Comparison of ENCODE assay signal across 8 cellular contexts in genomic region chr12:34022079-34022830, GRCh38. TPM values are rescaled to one million over a fixed set of nuclear protein-coding genes. Genes with fewer than 3 reads are reported as not detected.
A peak's percentile ranks its signal among the peaks of the same experiment; 100 is the strongest.
DNase-seq lines count a peak whose midpoint lies in the region; ATAC-seq and TF ChIP-seq lines count a peak whose summit lies in the region.

ALG10 (plus strand) TSS chr12:34022496; CDS start chr12:34022600, 104 bp downstream.

- H3K79me2 ChIP-seq in GM23338 (replicated peaks; ENCODE audit: insufficient read depth) (peaks cover 13% of the 10 kb centered on the region), fibroblast of lung (ENCODE audit: control insufficient read depth, insufficient read depth, low read length) (peaks cover 3% of the 10 kb centered on the region)

- H3K27ac ChIP-seq in GM23338 (ENCODE audit: low read depth) (peak within 1 kb of the TSS; percentile 88), fibroblast of lung (ENCODE audit: insufficient read depth, low read length) (peak within 1 kb of the TSS; percentile 67)
- peak within 1 kb of the TSS; percentile 94 for H3K27ac ChIP-seq in naive thymus-derived CD4-positive, alpha-beta T cell (ENCODE audit: low read depth, low read length)

- TF ChIP-seq CTCF in GM23338 (conservative IDR thresholded peaks at IDR 0.05; ENCODE audit: low read depth in 2 of 2) (peak; percentile 56 to 69), fibroblast of lung (conservative IDR thresholded peaks at IDR 0.05 in 1 of 2, IDR thresholded peaks at IDR 0.05 in 1 of 2; ENCODE audit: low read depth in 1 of 2, low read length in 2 of 2) (peak; percentile 62 to 66)

- CTCF ChIA-PET in naive thymus-derived CD4-positive, alpha-beta T cell (lab: Charles Lee): interaction anchor here (0.9 to 3.9 kb wide), 2 partner anchors 1266 to 1961 kb away, joined by 5 to 54 read pairs; partner anchors contain the start of gene YARS2

- ATAC-seq in GM23338: peak; percentile 100
- ATAC-seq in naive thymus-derived CD4-positive, alpha-beta T cell: peak; percentile 98
- ATAC-seq in stimulated activated naive B cell treated with anti-CD40 and anti-IgM and Interleukin-4, amounts not matched to agents 10 μg/mL and 1 μg/mL and 100 μg/mL, for 72 hours (replicated peaks): peak; percentile 99

- H3K4me1 ChIP-seq in GM23338 (ENCODE audit: insufficient read depth): peaks cover 5% of the 10 kb centered on the region
- peaks cover 3% of the 10 kb centered on the region for H3K4me1 ChIP-seq in fibroblast of lung (ENCODE audit: control insufficient read depth, extremely low read depth, insufficient read depth, low read length)
- peaks cover 4 to 8% of the 10 kb centered on the region in 2 donors for H3K4me1 ChIP-seq in naive thymus-derived CD4-positive, alpha-beta T cell (ENCODE audit: control insufficient read depth in 2 of 2, insufficient read depth in 2 of 2, low read length in 2 of 2)

- peak within 1 kb of the TSS; percentile 96 for H3K4me3 Mint-ChIP-seq in GM23338
- peak within 1 kb of the TSS; percentile 93 to 99 (median 96) for H3K4me3 Mint-ChIP-seq in naive thymus-derived CD4-positive, alpha-beta T cell
- H3K4me3 Mint-ChIP-seq in stimulated activated naive B cell treated with anti-CD40 and anti-IgM and Interleukin-4, amounts not matched to agents 10 μg/mL and 1 μg/mL and 100 μg/mL, for 72 hours: peak within 1 kb of the TSS; percentile 97 to 99

- no peaks in the 10 kb centered on the region; the same call in 2 of the 3 replicates for H3K9me3 Mint-ChIP-seq in GM23338
- H3K9me3 Mint-ChIP-seq in naive thymus-derived CD4-positive, alpha-beta T cell: peaks cover 0 to 3% (median 0%) of the 10 kb centered on the region in 11 donors
- no peaks in the 10 kb centered on the region for H3K9me3 Mint-ChIP-seq in stimulated activated naive B cell treated with anti-CD40 and anti-IgM and Interleukin-4, amounts not matched to agents 10 μg/mL and 1 μg/mL and 100 μg/mL, for 72 hours

- intact Hi-C loops in naive thymus-derived CD4-positive, alpha-beta T cell (cut with micrococcal nuclease): loop anchor here (1.0 to 10.0 kb wide), 6 partner anchors 104 to 1655 kb away; partner anchors contain the start of gene DNM1L (in 2 of the 2)

- no peaks in the 10 kb centered on the region; the same call in 1 of the 2 replicates for H3K9me2 ChIP-seq in GM23338 (ENCODE audit: insufficient read depth)

- no peaks in the 10 kb centered on the region for H3K9me3 ChIP-seq in fibroblast of lung (ENCODE audit: control insufficient read depth, insufficient read depth, low read depth, low read length)
- H3K9me3 ChIP-seq in naive thymus-derived CD4-positive, alpha-beta T cell (ENCODE audit: control insufficient read depth in 2 of 3, low read length in 3 of 3): no peaks in the 10 kb centered on the region

- H3K9ac ChIP-seq in fibroblast of lung (ENCODE audit: insufficient read depth, low read length): peak within 1 kb of the TSS; percentile 72

- H2AFZ ChIP-seq in GM23338: peak within 1 kb of the TSS; percentile 94
- H2AFZ ChIP-seq in fibroblast of lung (ENCODE audit: low read length): peak within 1 kb of the TSS; percentile 93

- H4K20me1 ChIP-seq in GM23338 (replicated peaks; ENCODE audit: insufficient read depth) (no peaks in the 10 kb centered on the region), fibroblast of lung (ENCODE audit: control insufficient read depth, extremely low read depth, insufficient read depth, low read length) (no peaks in the 10 kb centered on the region)

- H3K36me3 Mint-ChIP-seq in GM23338 (ENCODE audit: low read depth): peaks cover 3% of the 10 kb centered on the region; the same call in 2 of the 3 replicates
- peaks cover 0 to 13% (median 4%) of the 10 kb centered on the region in 5 donors for H3K36me3 Mint-ChIP-seq in naive thymus-derived CD4-positive, alpha-beta T cell
- peaks cover 4 to 11% of the 10 kb centered on the region in 2 donors for H3K36me3 Mint-ChIP-seq in stimulated activated naive B cell treated with anti-CD40 and anti-IgM and Interleukin-4, amounts not matched to agents 10 μg/mL and 1 μg/mL and 100 μg/mL, for 72 hours

- DNase-seq in EL: peak; percentile 98
- DNase-seq in GM23338 (ENCODE audit: low spot score): peak; percentile 99
- DNase-seq in LHCN-M2 (ENCODE audit: low read depth): peak; percentile 97
- peak; percentile 98 for DNase-seq in RPMI8226
- peak; percentile 92 to 95 for DNase-seq in activated T-helper 1 cell treated with anti-CD3 and anti-CD28 coated beads, Interleukin-2, amount 50 U/mL, for 16 hours (ENCODE audit: low read depth in 1 of 2, low spot score in 1 of 2)
- DNase-seq in fibroblast of lung (ENCODE audit: low read depth in 2 of 2): peak; percentile 96 to 98
- DNase-seq in naive thymus-derived CD4-positive, alpha-beta T cell: peak; percentile 88 to 98 (median 96)
- DNase-seq in stimulated activated naive B cell treated with anti-CD40 and anti-IgM and Interleukin-4, amounts not matched to agents 10 μg/mL and 1 μg/mL and 100 μg/mL, for 72 hours: peak; percentile 95

- peak within 1 kb of the TSS; percentile 96 for H3K4me2 ChIP-seq in GM23338
- peak within 1 kb of the TSS; percentile 87 for H3K4me2 ChIP-seq in fibroblast of lung (ENCODE audit: extremely low read depth, insufficient read depth, low read length)

- H3K27me3 ChIP-seq in GM23338 (ENCODE audit: insufficient read depth): no peaks in the 10 kb centered on the region
- H3K27me3 ChIP-seq in fibroblast of lung (ENCODE audit: control insufficient read depth, insufficient read depth, low read length): no peaks in the 10 kb centered on the region
- no peaks in the 10 kb centered on the region for H3K27me3 ChIP-seq in naive thymus-derived CD4-positive, alpha-beta T cell (ENCODE audit: control insufficient read depth in 2 of 2, insufficient read depth in 2 of 2, low read length in 2 of 2)

- H3K4me3 ChIP-seq in GM23338 (peak within 1 kb of the TSS; percentile 76), fibroblast of lung (replicated peaks in 1 of 4; ENCODE audit: control extremely low read depth in 1 of 4, insufficient read depth in 1 of 4, low read depth in 3 of 4, low read length in 4 of 4) (peak within 1 kb of the TSS; percentile 65 to 82 (median 74))
- peak within 1 kb of the TSS; percentile 87 for H3K4me3 ChIP-seq in naive thymus-derived CD4-positive, alpha-beta T cell (ENCODE audit: low read length)

- no peaks in the 10 kb centered on the region for H3K27me3 Mint-ChIP-seq in GM23338 (ENCODE audit: insufficient read depth, low read depth, poor library complexity)
- no peaks in the 10 kb centered on the region for H3K27me3 Mint-ChIP-seq in naive thymus-derived CD4-positive, alpha-beta T cell
- peaks cover 0 to 4% of the 10 kb centered on the region in 2 donors for H3K27me3 Mint-ChIP-seq in stimulated activated naive B cell treated with anti-CD40 and anti-IgM and Interleukin-4, amounts not matched to agents 10 μg/mL and 1 μg/mL and 100 μg/mL, for 72 hours

- POLR2A ChIA-PET in naive thymus-derived CD4-positive, alpha-beta T cell (lab: Charles Lee): interaction anchor here (0.5 to 2.9 kb wide), 10 partner anchors 11 to 1493 kb away, joined by 3 to 39 read pairs (median 4); partner anchors contain the start of genes PKP2 and YARS2

- peak within 1 kb of the TSS; percentile 97 for H3K27ac Mint-ChIP-seq in GM23338
- peak within 1 kb of the TSS; percentile 95 to 99 (median 98) for H3K27ac Mint-ChIP-seq in naive thymus-derived CD4-positive, alpha-beta T cell
- peak within 1 kb of the TSS; percentile 98 for H3K27ac Mint-ChIP-seq in stimulated activated naive B cell treated with anti-CD40 and anti-IgM and Interleukin-4, amounts not matched to agents 10 μg/mL and 1 μg/mL and 100 μg/mL, for 72 hours

- 0 out of 2 replicates have a peak, but pooled peaks cover 4% of the 10 kb centered on the region for H3F3A ChIP-seq in GM23338 (replicated peaks; ENCODE audit: low read depth)

- H3K4me1 Mint-ChIP-seq in GM23338: no peaks in the 10 kb centered on the region; the same call in 2 of the 3 replicates
- peaks cover 6 to 42% (median 30%) of the 10 kb centered on the region in 7 donors for H3K4me1 Mint-ChIP-seq in naive thymus-derived CD4-positive, alpha-beta T cell
- peaks cover 4 to 11% of the 10 kb centered on the region in 2 donors for H3K4me1 Mint-ChIP-seq in stimulated activated naive B cell treated with anti-CD40 and anti-IgM and Interleukin-4, amounts not matched to agents 10 μg/mL and 1 μg/mL and 100 μg/mL, for 72 hours

- no peaks in the 10 kb centered on the region for H3K36me3 ChIP-seq in GM23338 (ENCODE audit: insufficient read depth)
- H3K36me3 ChIP-seq in fibroblast of lung (ENCODE audit: control insufficient read depth, insufficient read depth, low read length): no peaks in the 10 kb centered on the region
- peaks cover 0 to 4% (median 0%) of the 10 kb centered on the region in 3 experiments for H3K36me3 ChIP-seq in naive thymus-derived CD4-positive, alpha-beta T cell (ENCODE audit: control insufficient read depth in 2 of 3, insufficient read depth in 3 of 3, low read length in 3 of 3)

TF ChIP-seq in GM23338, 12 proteins besides CTCF, POLR2A, EP300 and RAD21:
- TF ChIP-seq POLR2AphosphoS5 (IDR thresholded peaks at IDR 0.05; ENCODE audit: low read depth): peak; percentile 66
- peak; percentile 70 for TF ChIP-seq CREB1 (CRISPR knock-in tag; IDR thresholded peaks at IDR 0.05; ENCODE audit: low read depth)
- no peak for TF ChIP-seq STAT1 (IDR thresholded peaks at IDR 0.05; ENCODE audit: unreplicated experiment)
- TF ChIP-seq, protein P1, sequence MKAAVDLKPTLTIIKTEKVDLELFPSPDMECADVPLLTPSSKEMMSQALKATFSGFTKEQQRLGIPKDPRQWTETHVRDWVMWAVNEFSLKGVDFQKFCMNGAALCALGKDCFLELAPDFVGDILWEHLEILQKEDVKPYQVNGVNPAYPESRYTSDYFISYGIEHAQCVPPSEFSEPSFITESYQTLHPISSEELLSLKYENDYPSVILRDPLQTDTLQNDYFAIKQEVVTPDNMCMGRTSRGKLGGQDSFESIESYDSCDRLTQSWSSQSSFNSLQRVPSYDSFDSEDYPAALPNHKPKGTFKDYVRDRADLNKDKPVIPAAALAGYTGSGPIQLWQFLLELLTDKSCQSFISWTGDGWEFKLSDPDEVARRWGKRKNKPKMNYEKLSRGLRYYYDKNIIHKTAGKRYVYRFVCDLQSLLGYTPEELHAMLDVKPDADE (IDR thresholded peaks at IDR 0.05): peak; percentile 81

RNA-seq across cellular contexts. Expression of gene ALG10, which starts in this region (rescaled TPM):
- total RNA-seq in GM23338 (2014; rRNA removed; shearing (Covaris generic)): 16.5 and 18.5 TPM in 2 replicates
- polyA plus RNA-seq in GM23338 (2016; fragmentation: Nextera tagmentation; extraction: Ambion mirVana) (1.4 and 2.5 TPM in 2 replicates), fibroblast of lung (4.3 and 5.7 TPM in 2 replicates)
- total RNA-seq in LHCN-M2 (2014; rRNA removed) (9.7 and 10.7 TPM in 2 replicates), fibroblast of lung (5.8 and 8.0 TPM in 2 replicates)
- 2.5 TPM for polyA plus RNA-seq in LHCN-M2 (2012)
- 2.3 and 3.2 TPM in 2 replicates for polyA plus RNA-seq in fibroblast of lung (2012)
- polyA minus RNA-seq in fibroblast of lung (ENCODE audit: low replicate concordance): 7.6 and 36.8 TPM in 2 replicates
- total RNA-seq in naive thymus-derived CD4-positive, alpha-beta T cell: 10 to 100 TPM; 10.2 to 21.6 (median 17.5) TPM
- polyA plus RNA-seq in naive thymus-derived CD4-positive, alpha-beta T cell: 1 to 10 TPM; 2.7 to 3.2 TPM

Comparison
In these comparisons a context has a peak if more than half of its experiments do, and no peak if none do; other contexts are left out.
1. Peak in every context shown above with its lines: DNase-seq, ATAC-seq, H3K4me3 ChIP-seq and H3K27ac ChIP-seq.